8 cellular contexts compared by ENCODE assay signal in genomic region chr12:52391618-52392002, GRCh38. TPM values are rescaled to one million over a fixed set of nuclear protein-coding genes. Genes with fewer than 3 reads are reported as not detected.
A peak's percentile ranks its signal among the peaks of the same experiment; 100 is the strongest.
DNase-seq lines count a peak whose midpoint lies in the region; ATAC-seq and TF ChIP-seq lines count a peak whose summit lies in the region.
"Had no signal": no experiment of that assay in that cellular context is flagged by ENCODE, and none has a peak within 500 bp of the region (broad histone marks: within the 10 kb centered on the region; RNA-seq: fewer than 3 reads in every experiment).

No MANE protein-coding gene starts in this region.

- H4K20me1 ChIP-seq in GM23338 (replicated peaks; ENCODE audit: insufficient read depth): no peaks in the 10 kb centered on the region

- H2AFZ ChIP-seq in GM23338: no peak overlapping the region

- intact Hi-C loops in upper lobe of right lung (cut with DNase I): no loop called here
- intact Hi-C loops in activated CD8-positive, alpha-beta T cell treated with anti-CD3 and anti-CD28 coated beads for 36 hours (cut with micrococcal nuclease): no loop called here

- H3K4me2 ChIP-seq in GM23338: no peak overlapping the region

- no peaks in the 10 kb centered on the region for H3K36me3 Mint-ChIP-seq in GM23338 (ENCODE audit: low read depth)
- H3K36me3 Mint-ChIP-seq in activated CD8-positive, alpha-beta T cell treated with anti-CD3 and anti-CD28 coated beads for 36 hours (ENCODE audit: low read depth): no peaks in the 10 kb centered on the region

- TF ChIP-seq CTCF in upper lobe of right lung (IDR thresholded peaks at IDR 0.05) (no peak), GM23338 (conservative IDR thresholded peaks at IDR 0.05; ENCODE audit: low read depth in 2 of 2) (no peak)
- no peak for TF ChIP-seq CTCF in activated CD8-positive, alpha-beta T cell treated with anti-CD3 and anti-CD28 coated beads for 36 hours (IDR thresholded peaks at IDR 0.05)

- H3K9me3 ChIP-seq in upper lobe of right lung: no peaks in the 10 kb centered on the region

- H3F3A ChIP-seq in GM23338 (replicated peaks; ENCODE audit: low read depth): no peaks in the 10 kb centered on the region

- no peaks in the 10 kb centered on the region for H3K79me2 ChIP-seq in GM23338 (replicated peaks; ENCODE audit: insufficient read depth)

- H3K27me3 ChIP-seq in upper lobe of right lung (peaks cover 10% of the 10 kb centered on the region), GM23338 (ENCODE audit: insufficient read depth) (no peaks in the 10 kb centered on the region)

- H3K4me1 ChIP-seq in upper lobe of right lung (no peaks in the 10 kb centered on the region), GM23338 (ENCODE audit: insufficient read depth) (no peaks in the 10 kb centered on the region)

- H3K9me3 Mint-ChIP-seq in GM23338: no peaks in the 10 kb centered on the region; the same call in 2 of the 3 replicates
- H3K9me3 Mint-ChIP-seq in activated CD8-positive, alpha-beta T cell treated with anti-CD3 and anti-CD28 coated beads for 36 hours: no peaks in the 10 kb centered on the region

- POLR2A ChIA-PET in activated CD8-positive, alpha-beta T cell treated with anti-CD3 and anti-CD28 coated beads for 36 hours (lab: Charles Lee): no interaction called here

- H3K27ac ChIP-seq in upper lobe of right lung (no peak overlapping the region), GM23338 (ENCODE audit: low read depth) (no peak overlapping the region)

- H3K27me3 Mint-ChIP-seq in GM23338 (ENCODE audit: insufficient read depth, low read depth, poor library complexity): peaks cover 3% of the 10 kb centered on the region
- H3K27me3 Mint-ChIP-seq in activated CD8-positive, alpha-beta T cell treated with anti-CD3 and anti-CD28 coated beads for 36 hours: no peaks in the 10 kb centered on the region

- peak; percentile 5 for ATAC-seq in upper lobe of right lung
- ATAC-seq in GM23338: no peak
- ATAC-seq in activated CD8-positive, alpha-beta T cell treated with anti-CD3 and anti-CD28 coated beads for 36 hours: no peak

- H3K4me3 ChIP-seq in upper lobe of right lung (no peak overlapping the region), GM23338 (no peak overlapping the region)

- DNase-seq in NCI-H1105 (lab: John Stamatoyannopoulos, UW) (peak; percentile 79), SW480 (ENCODE audit: low spot score) (peak; percentile 17), hypothalamus (lab: John Stamatoyannopoulos, UW) (peak in 44 of 51 donors; percentile 5 to 81 (median 47)), upper lobe of right lung (peak; percentile 64), T1000 (lab: John Stamatoyannopoulos, UW) (no peak), GM23338 (ENCODE audit: low spot score) (no peak)
- no peak for DNase-seq in activated CD8-positive, alpha-beta T cell treated with anti-CD3 and anti-CD28 coated beads for 36 hours

- no peak overlapping the region for H3K4me3 Mint-ChIP-seq in GM23338
- H3K4me3 Mint-ChIP-seq in activated CD8-positive, alpha-beta T cell treated with anti-CD3 and anti-CD28 coated beads for 36 hours: no peak overlapping the region

- H3K36me3 ChIP-seq in upper lobe of right lung (no peaks in the 10 kb centered on the region), GM23338 (ENCODE audit: insufficient read depth) (no peaks in the 10 kb centered on the region)

- H3K27ac Mint-ChIP-seq in GM23338: no peak overlapping the region
- H3K27ac Mint-ChIP-seq in activated CD8-positive, alpha-beta T cell treated with anti-CD3 and anti-CD28 coated beads for 36 hours: no peak overlapping the region

- H3K4me1 Mint-ChIP-seq in GM23338: peaks cover 8% of the 10 kb centered on the region; the same call in 2 of the 3 replicates
- H3K4me1 Mint-ChIP-seq in activated CD8-positive, alpha-beta T cell treated with anti-CD3 and anti-CD28 coated beads for 36 hours (ENCODE audit: low read depth): no peaks in the 10 kb centered on the region

- CTCF ChIA-PET in activated CD8-positive, alpha-beta T cell treated with anti-CD3 and anti-CD28 coated beads for 36 hours (lab: Charles Lee): interaction anchor here (1.0 to 1.4 kb wide), 2 partner anchors 18 to 30 kb away, joined by 3 to 7 read pairs; no protein-coding TSS in a partner anchor

- 0 out of 2 replicates have a peak, but pooled peaks cover 2% of the 10 kb centered on the region for H3K9me2 ChIP-seq in GM23338 (ENCODE audit: insufficient read depth)

TF ChIP-seq in GM23338, 12 proteins besides CTCF, POLR2A, EP300 and RAD21:
- no peak for TF ChIP-seq EZH2 (IDR thresholded peaks at IDR 0.05; ENCODE audit: low read depth, unreplicated experiment)
- no peak for TF ChIP-seq ETS1 (IDR thresholded peaks at IDR 0.05)
- TF ChIP-seq ZNF331 (CRISPR knock-in tag; IDR thresholded peaks at IDR 0.05; ENCODE audit: low read depth): no peak
- TF ChIP-seq ZNF114 (CRISPR knock-in tag; IDR thresholded peaks at IDR 0.05): no peak
- no peak for TF ChIP-seq EZH2phosphoT487 (IDR thresholded peaks at IDR 0.05; ENCODE audit: unreplicated experiment)
- TF ChIP-seq POLR2AphosphoS5 (IDR thresholded peaks at IDR 0.05; ENCODE audit: low read depth): no peak

RNA-seq across cellular contexts. Expression of gene KRT84, which starts 6.2 kb away (rescaled TPM):
- not detected for total RNA-seq in upper lobe of right lung
- not detected in 2 replicates for total RNA-seq in GM23338 (2014; rRNA removed; shearing (Covaris generic))
- not detected in 2 replicates for polyA plus RNA-seq in GM23338 (2016; fragmentation: Nextera tagmentation; extraction: Ambion mirVana)
- not detected for total RNA-seq in activated CD8-positive, alpha-beta T cell treated with anti-CD3 and anti-CD28 coated beads for 36 hours
- polyA plus RNA-seq: adipose tissue had no signal

RNA-seq across cellular contexts. Expression of gene KRT82, which starts 14.5 kb away (rescaled TPM):
- not detected for total RNA-seq in upper lobe of right lung
- total RNA-seq in GM23338 (2014; rRNA removed; shearing (Covaris generic)): not detected in 2 replicates
- not detected in 2 replicates for polyA plus RNA-seq in GM23338 (2016; fragmentation: Nextera tagmentation; extraction: Ambion mirVana)
- not detected for total RNA-seq in activated CD8-positive, alpha-beta T cell treated with anti-CD3 and anti-CD28 coated beads for 36 hours
- polyA plus RNA-seq: adipose tissue had no signal

RNA-seq across cellular contexts. Expression of gene KRT85, which starts 24.3 kb away (rescaled TPM):
- total RNA-seq in upper lobe of right lung: not detected
- total RNA-seq in GM23338 (2014; rRNA removed; shearing (Covaris generic)): not detected in 2 replicates
- not detected in 2 replicates for polyA plus RNA-seq in GM23338 (2016; fragmentation: Nextera tagmentation; extraction: Ambion mirVana)
- total RNA-seq in activated CD8-positive, alpha-beta T cell treated with anti-CD3 and anti-CD28 coated beads for 36 hours: not detected
- polyA plus RNA-seq: adipose tissue had no signal

RNA-seq across cellular contexts. Expression of gene KRT75, which starts 42.6 kb away (rescaled TPM):
- not detected for total RNA-seq in upper lobe of right lung
- not detected in 2 replicates for total RNA-seq in GM23338 (2014; rRNA removed; shearing (Covaris generic))
- polyA plus RNA-seq in GM23338 (2016; fragmentation: Nextera tagmentation; extraction: Ambion mirVana): not detected in 2 replicates
- not detected for total RNA-seq in activated CD8-positive, alpha-beta T cell treated with anti-CD3 and anti-CD28 coated beads for 36 hours

Comparison
In these comparisons a context has a peak if more than half of its experiments do, and no peak if none do; other contexts are left out.
1. DNase-seq: peak in NCI-H1105 (single experiment), SW480 (single experiment), hypothalamus (44 of 51) and upper lobe of right lung (single experiment); none in T1000 (single experiment), GM23338 (single experiment) and activated CD8-positive, alpha-beta T cell treated with anti-CD3 and anti-CD28 coated beads for 36 hours (single experiment).